1 cellular context compared by ENCODE assay signal in the genomic region with DNA sequence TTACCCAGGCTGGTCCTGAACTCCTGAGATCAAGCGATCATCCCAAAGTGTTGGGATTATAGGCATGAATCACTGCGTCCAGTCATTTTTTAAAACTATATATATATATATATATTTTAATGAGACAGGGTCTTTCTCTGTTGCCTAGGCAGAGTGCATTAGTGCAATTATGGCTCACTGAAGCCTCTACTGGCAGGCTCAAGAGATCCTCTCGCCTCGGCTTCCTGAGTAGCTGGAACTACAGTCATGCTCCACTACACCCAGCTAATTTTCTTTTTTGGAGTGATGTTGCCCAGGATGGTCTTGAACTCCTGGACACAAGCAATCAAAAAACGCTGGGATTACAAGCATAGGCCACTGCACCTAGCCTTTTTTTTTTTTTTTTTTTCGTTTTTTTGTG.
TF ChIP-seq lines count a peak whose summit lies in the region.

No MANE protein-coding gene starts in this region.

TF ChIP-seq in K562, 482 proteins besides CTCF, POLR2A, EP300 and RAD21:
- TF ChIP-seq ZNF75A (CRISPR knock-in tag; IDR thresholded peaks at IDR 0.05): no peak
- TF ChIP-seq POLR3A (IDR thresholded peaks at IDR 0.05; ENCODE audit: borderline replicate concordance, extremely low read depth, insufficient read depth, insufficient read length): no peak
- no peak for TF ChIP-seq EWSR1 (IDR thresholded peaks at IDR 0.05; ENCODE audit: borderline replicate concordance, low read depth, partially characterized antibody)
- TF ChIP-seq MEF2A (IDR thresholded peaks at IDR 0.05; ENCODE audit: control insufficient read depth, low read depth, low read length): no peak
- no peak for TF ChIP-seq COPS2 (conservative IDR thresholded peaks at IDR 0.05)
- no peak for TF ChIP-seq NFIX (CRISPR knock-in tag; IDR thresholded peaks at IDR 0.05; ENCODE audit: low read depth)
- no peak for TF ChIP-seq BACH1 (tag; IDR thresholded peaks at IDR 0.05)
- no peak for TF ChIP-seq POU5F1 (IDR thresholded peaks at IDR 0.05; ENCODE audit: borderline replicate concordance, low read depth, low read length, partially characterized antibody)
- TF ChIP-seq ETV6 (IDR thresholded peaks at IDR 0.05; ENCODE audit: borderline replicate concordance in 1 of 2, low read depth in 2 of 2, low read length in 1 of 2): no peak
- TF ChIP-seq ETV6 (CRISPR knock-in tag; IDR thresholded peaks at IDR 0.05; ENCODE audit: borderline replicate concordance): no peak
- TF ChIP-seq, protein P1, sequence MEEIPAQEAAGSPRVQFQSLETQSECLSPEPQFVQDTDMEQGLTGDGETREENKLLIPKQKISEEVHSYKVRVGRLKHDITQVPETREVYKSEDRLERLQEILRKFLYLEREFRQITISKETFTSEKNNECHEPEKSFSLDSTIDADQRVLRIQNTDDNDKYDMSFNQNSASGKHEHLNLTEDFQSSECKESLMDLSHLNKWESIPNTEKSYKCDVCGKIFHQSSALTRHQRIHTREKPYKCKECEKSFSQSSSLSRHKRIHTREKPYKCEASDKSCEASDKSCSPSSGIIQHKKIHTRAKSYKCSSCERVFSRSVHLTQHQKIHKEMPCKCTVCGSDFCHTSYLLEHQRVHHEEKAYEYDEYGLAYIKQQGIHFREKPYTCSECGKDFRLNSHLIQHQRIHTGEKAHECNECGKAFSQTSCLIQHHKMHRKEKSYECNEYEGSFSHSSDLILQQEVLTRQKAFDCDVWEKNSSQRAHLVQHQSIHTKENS (CRISPR knock-in tag; IDR thresholded peaks at IDR 0.05): no peak
- TF ChIP-seq, protein P2, sequence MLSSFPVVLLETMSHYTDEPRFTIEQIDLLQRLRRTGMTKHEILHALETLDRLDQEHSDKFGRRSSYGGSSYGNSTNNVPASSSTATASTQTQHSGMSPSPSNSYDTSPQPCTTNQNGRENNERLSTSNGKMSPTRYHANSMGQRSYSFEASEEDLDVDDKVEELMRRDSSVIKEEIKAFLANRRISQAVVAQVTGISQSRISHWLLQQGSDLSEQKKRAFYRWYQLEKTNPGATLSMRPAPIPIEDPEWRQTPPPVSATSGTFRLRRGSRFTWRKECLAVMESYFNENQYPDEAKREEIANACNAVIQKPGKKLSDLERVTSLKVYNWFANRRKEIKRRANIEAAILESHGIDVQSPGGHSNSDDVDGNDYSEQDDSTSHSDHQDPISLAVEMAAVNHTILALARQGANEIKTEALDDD (IDR thresholded peaks at IDR 0.05): no peak
- TF ChIP-seq JUNB (CRISPR knock-in tag; conservative IDR thresholded peaks at IDR 0.05): no peak
- TF ChIP-seq, protein P3, sequence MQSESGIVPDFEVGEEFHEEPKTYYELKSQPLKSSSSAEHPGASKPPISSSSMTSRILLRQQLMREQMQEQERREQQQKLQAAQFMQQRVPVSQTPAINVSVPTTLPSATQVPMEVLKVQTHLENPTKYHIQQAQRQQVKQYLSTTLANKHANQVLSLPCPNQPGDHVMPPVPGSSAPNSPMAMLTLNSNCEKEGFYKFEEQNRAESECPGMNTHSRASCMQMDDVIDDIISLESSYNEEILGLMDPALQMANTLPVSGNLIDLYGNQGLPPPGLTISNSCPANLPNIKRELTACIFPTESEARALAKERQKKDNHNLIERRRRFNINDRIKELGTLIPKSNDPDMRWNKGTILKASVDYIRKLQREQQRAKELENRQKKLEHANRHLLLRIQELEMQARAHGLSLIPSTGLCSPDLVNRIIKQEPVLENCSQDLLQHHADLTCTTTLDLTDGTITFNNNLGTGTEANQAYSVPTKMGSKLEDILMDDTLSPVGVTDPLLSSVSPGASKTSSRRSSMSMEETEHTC (IDR thresholded peaks at IDR 0.05): no peak
